14 cellular contexts compared by ENCODE assay signal in genomic region chr15:83285284-83285978, GRCh38. TPM values are rescaled to one million over a fixed set of nuclear protein-coding genes. Genes with fewer than 3 reads are reported as not detected.
DNase-seq lines count a peak whose midpoint lies in the region; ATAC-seq, FAIRE-seq and TF ChIP-seq lines count a peak whose summit lies in the region.
"Had no signal": no experiment of that assay in that cellular context is flagged by ENCODE, and none has a peak within 500 bp of the region (broad histone marks: within the 10 kb centered on the region; RNA-seq: fewer than 3 reads in every experiment).

No MANE protein-coding gene starts in this region.

- TF ChIP-seq EP300 in A549 (IDR thresholded peaks at IDR 0.05): no peak

- H3K27ac ChIP-seq in A549: peak overlapping the region; percentile 18 to 66; a peak in 5 of 6 replicates
- H3K27ac ChIP-seq: adrenal gland had no signal

- POLR2A ChIA-PET in A549 (lab: Yijun Ruan, JAX): interaction anchor here (0.6 to 1.0 kb wide), 2 partner anchors 38 to 488 kb away, joined by 3 read pairs; no protein-coding TSS in a partner anchor

- TF ChIP-seq POLR2A in A549 (IDR thresholded peaks at IDR 0.05; ENCODE audit: low read length): no peak

- no peak for DNase-seq in A549 (ENCODE audit: low read depth in 1 of 2, low spot score in 1 of 2)
- DNase-seq in NT2/D1 (ENCODE audit: low read depth, low spot score): no peak
- no peak for DNase-seq in epithelial cell of proximal tubule (ENCODE audit: low read depth)
- no peak for DNase-seq in naive B cell
- no peak for DNase-seq in T1000 (lab: John Stamatoyannopoulos, UW)
- DNase-seq in 8988T: no peak
- DNase-seq in glomerular visceral epithelial cell (ENCODE audit: extremely low spot score): no peak
- DNase-seq: activated CD8-positive, alpha-beta memory T cell treated with anti-CD3 and anti-CD28 coated beads for 24 hours; adrenal gland; NCI-H2227 treated with DMSO at 0.1 percent for 48 hours; posterior cingulate gyrus had no signal

- H3K27ac Mint-ChIP-seq in naive B cell: no peak overlapping the region

- peak overlapping the region in 7 of 8 donors; percentile 10 to 87 (median 43) for H3K4me3 Mint-ChIP-seq in naive B cell
- H3K4me3 Mint-ChIP-seq: T-helper 1 cell treated with Interleukin-12 subunit alpha and Interleukin-12 subunit beta and Interleukin-4 antibody, amounts not matched to agents 30 μg/mL and 1 μg/mL, for 36 hours had no signal

- ATAC-seq in A549 (peak; percentile 9 to 27; a peak in 3 of 6 replicates), naive B cell (ENCODE audit: low read depth in 2 of 2) (no peak), HG02970 (IDR thresholded peaks at IDR 0.05; ENCODE audit: low FRiP score, unreplicated experiment) (no peak)

- peaks cover 59% of the 10 kb centered on the region for H3K27me3 ChIP-seq in NT2/D1 (ENCODE audit: insufficient read depth, insufficient read length)

- CTCF ChIA-PET in A549 (lab: Yijun Ruan, JAX): interaction anchor here (1.1 to 7.9 kb wide), 5 partner anchors 28 to 151 kb away, joined by 3 to 40 read pairs (median 4); no protein-coding TSS in a partner anchor

- H3K4me2 ChIP-seq in A549: peak overlapping the region; percentile 42

- no peak for FAIRE-seq in A549 (lab: Jason Lieb, UNC)
- FAIRE-seq: GM18507 had no signal

- no peaks in the 10 kb centered on the region for H3K36me3 Mint-ChIP-seq in naive B cell

- peaks cover 8 to 16% (median 9%) of the 10 kb centered on the region in 3 donors for H3K4me1 Mint-ChIP-seq in naive B cell

- peaks cover 4% of the 10 kb centered on the region for H3K36me3 ChIP-seq in NT2/D1 (ENCODE audit: insufficient read depth, insufficient read length, low read length)
- H3K36me3 ChIP-seq: adrenal gland had no signal

- TF ChIP-seq RAD21 in A549 (conservative IDR thresholded peaks at IDR 0.05 in 1 of 2, IDR thresholded peaks at IDR 0.05 in 1 of 2): no peak

- TF ChIP-seq CTCF in A549 (IDR thresholded peaks at IDR 0.05): no peak
- no peak for TF ChIP-seq CTCF in epithelial cell of proximal tubule (conservative IDR thresholded peaks at IDR 0.05; ENCODE audit: low read depth, low read length)

- 85% methylated on average over 19 of the region's 19 CpGs for WGBS in A549 (ENCODE audit: missing lambda C conversion rate)

- H3K4me3 ChIP-seq in A549: no peak overlapping the region
- peak overlapping the region; percentile 45 for H3K4me3 ChIP-seq in NT2/D1 (ENCODE audit: insufficient read length, low read depth)
- peak overlapping the region; percentile 55 for H3K4me3 ChIP-seq in epithelial cell of proximal tubule (ENCODE audit: low read depth, low read length)

- H3K4me1 ChIP-seq in A549: peaks cover 37% of the 10 kb centered on the region
- H3K4me1 ChIP-seq in NT2/D1 (ENCODE audit: insufficient read depth, insufficient read length): peaks cover 12% of the 10 kb centered on the region

- peaks cover 53 to 74% (median 67%) of the 10 kb centered on the region in 3 donors for H3K27me3 Mint-ChIP-seq in naive B cell

- H3K9me3 Mint-ChIP-seq in naive B cell: peaks cover 0 to 4% (median 0%) of the 10 kb centered on the region in 7 donors
- H3K9me3 Mint-ChIP-seq: T-helper 1 cell treated with Interleukin-12 subunit alpha and Interleukin-12 subunit beta and Interleukin-4 antibody, amounts not matched to agents 30 μg/mL and 1 μg/mL, for 36 hours had no signal

- H3K9me3 ChIP-seq in A549: no peaks in the 10 kb centered on the region
- H3K9me3 ChIP-seq in NT2/D1 (ENCODE audit: insufficient read depth, low read length): no peaks in the 10 kb centered on the region
- H3K9me3 ChIP-seq: adrenal gland had no signal

- H3K9ac ChIP-seq in NT2/D1 (ENCODE audit: insufficient read length, low read depth): peak overlapping the region; percentile 50

TF ChIP-seq in A549, 52 proteins besides CTCF, POLR2A, EP300 and RAD21:
- TF ChIP-seq FOSB (CRISPR knock-in tag; IDR thresholded peaks at IDR 0.05) (no peak), ATOH8 (CRISPR knock-in tag; IDR thresholded peaks at IDR 0.05; ENCODE audit: low read depth) (no peak), EHMT2 (IDR thresholded peaks at IDR 0.05; ENCODE audit: low read depth) (no peak), BHLHE40 (IDR thresholded peaks at IDR 0.05; ENCODE audit: low read depth, low read length) (no peak), MYC (IDR thresholded peaks at IDR 0.05; ENCODE audit: borderline replicate concordance, low read length) (no peak), HEYL (CRISPR knock-in tag; IDR thresholded peaks at IDR 0.05) (no peak), ESRRA (IDR thresholded peaks at IDR 0.05; ENCODE audit: borderline replicate concordance, low read length) (no peak), RNF2 (IDR thresholded peaks at IDR 0.05; ENCODE audit: borderline replicate concordance, low read depth) (no peak), ZC3H11A (IDR thresholded peaks at IDR 0.05) (no peak), MAX (IDR thresholded peaks at IDR 0.05) (no peak), PHF8 (IDR thresholded peaks at IDR 0.05; ENCODE audit: borderline replicate concordance, low read depth) (no peak), CEBPB (IDR thresholded peaks at IDR 0.05) (no peak), NPAS2 (CRISPR knock-in tag; IDR thresholded peaks at IDR 0.05; ENCODE audit: borderline replicate concordance) (no peak), RARB (CRISPR knock-in tag; IDR thresholded peaks at IDR 0.05) (no peak)
- TF ChIP-seq, protein P1, sequence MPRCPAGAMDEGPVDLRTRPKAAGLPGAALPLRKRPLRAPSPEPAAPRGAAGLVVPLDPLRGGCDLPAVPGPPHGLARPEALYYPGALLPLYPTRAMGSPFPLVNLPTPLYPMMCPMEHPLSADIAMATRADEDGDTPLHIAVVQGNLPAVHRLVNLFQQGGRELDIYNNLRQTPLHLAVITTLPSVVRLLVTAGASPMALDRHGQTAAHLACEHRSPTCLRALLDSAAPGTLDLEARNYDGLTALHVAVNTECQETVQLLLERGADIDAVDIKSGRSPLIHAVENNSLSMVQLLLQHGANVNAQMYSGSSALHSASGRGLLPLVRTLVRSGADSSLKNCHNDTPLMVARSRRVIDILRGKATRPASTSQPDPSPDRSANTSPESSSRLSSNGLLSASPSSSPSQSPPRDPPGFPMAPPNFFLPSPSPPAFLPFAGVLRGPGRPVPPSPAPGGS (IDR thresholded peaks at IDR 0.05): no peak
- TF ChIP-seq, protein P2, sequence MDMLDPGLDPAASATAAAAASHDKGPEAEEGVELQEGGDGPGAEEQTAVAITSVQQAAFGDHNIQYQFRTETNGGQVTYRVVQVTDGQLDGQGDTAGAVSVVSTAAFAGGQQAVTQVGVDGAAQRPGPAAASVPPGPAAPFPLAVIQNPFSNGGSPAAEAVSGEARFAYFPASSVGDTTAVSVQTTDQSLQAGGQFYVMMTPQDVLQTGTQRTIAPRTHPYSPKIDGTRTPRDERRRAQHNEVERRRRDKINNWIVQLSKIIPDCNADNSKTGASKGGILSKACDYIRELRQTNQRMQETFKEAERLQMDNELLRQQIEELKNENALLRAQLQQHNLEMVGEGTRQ (IDR thresholded peaks at IDR 0.05): no peak
TF ChIP-seq in A549: peak in this region for 0.

RNA-seq across cellular contexts. Expression of gene BNC1, which starts 1.0 kb away (rescaled TPM):
- polyA plus RNA-seq in A549 (2011; rRNA removed) (0.34 and 0.44 TPM in 2 replicates), A549 (2017; fragmentation: RNase III; extraction: RNeasy Plus Mini Kit Qiagen cat#74134 plus additional on column Dnase treatment) (0.22 to 0.43 TPM (median 0.28 TPM) in 3 replicates), naive B cell (ENCODE audit: low read depth in 6 of 6) (not detected)
- polyA plus RNA-seq in A549 (2012; cell fraction: cytosol; rRNA removed): 0.21 and 0.32 TPM in 2 replicates
- polyA plus RNA-seq in A549 (2012; cell fraction: nucleus; rRNA removed): 0.40 and 0.43 TPM in 2 replicates
- 0.78 and 1.3 TPM in 2 replicates for polyA minus RNA-seq in A549 (2011; rRNA and poly(A)+ RNA removed)
- total RNA-seq in epithelial cell of proximal tubule: 10.6 and 16.4 TPM in 2 replicates

Comparison
In these comparisons a context has a peak if more than half of its experiments do, and no peak if none do; other contexts are left out.
1. ATAC-seq: peak in A549 (2 of 2); none in naive B cell (0 of 2) and HG02970 (single experiment).